In the genomic region with DNA sequence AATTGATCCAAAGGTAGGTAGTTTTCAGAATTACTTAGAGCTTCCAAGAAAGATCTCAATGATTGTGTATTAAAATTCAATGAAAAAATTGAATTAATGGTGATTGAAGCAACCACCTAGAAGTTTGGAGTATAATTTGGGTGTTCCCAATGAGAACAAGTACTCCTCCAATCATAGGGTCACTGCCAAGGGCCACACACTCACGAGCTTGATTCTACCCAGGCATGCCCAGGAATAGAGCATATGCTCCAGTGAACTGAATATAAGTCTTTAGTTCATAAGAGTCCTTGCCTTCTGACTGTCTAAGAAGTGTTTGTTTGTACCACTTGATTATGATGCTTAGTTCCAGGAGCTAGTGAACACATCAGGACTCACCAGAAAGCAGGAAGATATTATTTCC, we compare ENCODE assay signal across 26 cellular contexts.
"Had no signal": no experiment of that assay in that cellular context is flagged by ENCODE, and none has a peak within 500 bp of the region (broad histone marks: within the 10 kb centered on the region; RNA-seq: fewer than 3 reads in every experiment).

No MANE protein-coding gene starts in this region.

- H3K36me3 ChIP-seq: neural progenitor cell, ovary, right lobe of liver, sigmoid colon, stomach, tibial nerve, upper lobe of left lung, vagina had no signal

- H3K27ac ChIP-seq: neural progenitor cell, ovary, parathyroid adenoma, psoas muscle, right lobe of liver, sigmoid colon, stomach, testis, tibial nerve, upper lobe of left lung, vagina had no signal

- H3K4me3 ChIP-seq: neural progenitor cell, ovary, psoas muscle, right lobe of liver, sigmoid colon, stomach, testis, tibial nerve, upper lobe of left lung, vagina had no signal

- H3K27me3 ChIP-seq: neural progenitor cell, ovary, right lobe of liver, sigmoid colon, stomach, testis, tibial nerve, upper lobe of left lung, vagina had no signal

- DNase-seq: naive thymus-derived CD4-positive, alpha-beta T cell; natural killer cell; occipital lobe; ovary; posterior cingulate gyrus; psoas muscle; retina; right cardiac atrium; right lobe of liver; sigmoid colon; small intestine; stimulated activated CD4-positive, alpha-beta T cell treated with anti-CD3 and anti-CD28 coated beads, Interleukin-15, amount 100 ng/mL, for 24 hours; stimulated activated CD4-positive, alpha-beta T cell treated with anti-CD3 and anti-CD28 coated beads, Interleukin-2, amount 100 ng/mL, for 24 hours; stimulated activated CD4-positive, alpha-beta T cell treated with anti-CD3 and anti-CD28 coated beads, Interleukin-2, amount 100 ng/mL, for 48 hours; stimulated activated CD4-positive, alpha-beta T cell treated with anti-CD3 and anti-CD28 coated beads, Interleukin-4, amount 100 ng/mL, for 24 hours; stimulated activated naive B cell treated with anti-CD40 and anti-IgM and Interleukin-4, amounts not matched to agents 10 μg/mL and 1 μg/mL and 100 μg/mL, for 72 hours; stimulated activated naive CD4-positive, alpha-beta T cell treated with Interleukin-2 at 50 U/mL for 16 hours; stomach; testis; trophoblast cell; upper lobe of left lung had no signal

- H3K9me3 ChIP-seq: ovary, psoas muscle, right lobe of liver, stomach, testis, tibial nerve, upper lobe of left lung, vagina had no signal

- ATAC-seq: naive thymus-derived CD4-positive, alpha-beta T cell; natural killer cell; psoas muscle; right cardiac atrium; right lobe of liver; stimulated activated effector memory CD8-positive, alpha-beta T cell treated with anti-CD3 and anti-CD28 coated beads, Interleukin-12 subunit alpha, Interleukin-12 subunit beta, amount 100 ng/mL, for 72 hours; stimulated activated naive B cell treated with anti-CD40 and anti-IgM and Interleukin-4, amounts not matched to agents 10 μg/mL and 1 μg/mL and 100 μg/mL, for 72 hours had no signal

- H3K4me1 ChIP-seq: parathyroid adenoma, psoas muscle, right lobe of liver, sigmoid colon, stomach, testis, tibial nerve, upper lobe of left lung, vagina had no signal
